16 cellular contexts compared by ENCODE assay signal in the genomic region with DNA sequence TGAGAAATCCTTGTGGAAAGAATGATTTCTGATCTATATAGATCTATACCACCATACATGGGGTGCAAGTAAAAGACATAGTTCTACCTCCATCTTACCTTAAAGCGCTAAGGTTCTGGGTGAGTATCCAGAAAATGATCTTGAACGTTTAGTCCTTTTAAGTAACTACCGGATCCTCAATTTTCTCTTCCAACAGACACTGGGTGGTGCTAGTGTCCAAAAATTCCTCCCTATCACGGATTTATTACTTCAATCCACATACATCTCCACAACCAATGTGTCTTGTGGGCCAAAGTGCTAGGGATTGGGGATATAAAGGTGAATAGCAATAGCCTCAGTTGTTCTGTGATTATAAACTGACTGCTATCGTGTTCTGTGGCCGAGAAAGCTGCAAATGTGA. TPM values are rescaled to one million over a fixed set of nuclear protein-coding genes. Genes with fewer than 3 reads are reported as not detected.
"Had no signal": no experiment of that assay in that cellular context is flagged by ENCODE, and none has a peak within 500 bp of the region (broad histone marks: within the 10 kb centered on the region; RNA-seq: fewer than 3 reads in every experiment).

No MANE protein-coding gene starts in this region.

RNA-seq across cellular contexts. Expression of a gene that starts 52.9 kb away (rescaled TPM):
- total RNA-seq: activated CD4-positive, alpha-beta memory T cell treated with anti-CD3 and anti-CD28 coated beads, Interleukin-2, amount 10 ng/mL, durations not matched to agents 7 days and 5 days; activated CD4-positive, alpha-beta T cell treated with anti-CD3 and anti-CD28 coated beads for 36 hours; activated CD4-positive, alpha-beta T cell treated with anti-CD3 and anti-CD28 coated beads, Interleukin-2, amount 10 ng/mL, durations not matched to agents 7 days and 5 days; activated CD8-positive, alpha-beta memory T cell treated with anti-CD3 and anti-CD28 coated beads, Interleukin-2, amount 10 ng/mL, durations not matched to agents 7 days and 5 days; activated CD8-positive, alpha-beta T cell treated with anti-CD3 and anti-CD28 coated beads, Interleukin-2, amount 10 ng/mL, durations not matched to agents 7 days and 5 days; activated naive CD8-positive, alpha-beta T cell treated with anti-CD3 and anti-CD28 coated beads, Interleukin-2, amount 10 ng/mL, durations not matched to agents 7 days and 5 days; activated T-helper 2 cell treated with anti-CD3 and anti-CD28 coated beads, Interferon-gamma antibody, Interleukin-2, Interleukin-4, amounts not matched to agents 10 μg/mL and 5 μg/mL and 100 μg/mL, durations not matched to agents 14 hours and 24 hours and 36 hours; ascending aorta; body of pancreas; breast epithelium; cardiac septum; cerebellum; T-helper 17 cell; T-helper 2 cell treated with Interferon-gamma antibody and Interleukin-4, amounts not matched to agents 100 ng/mL and 5 ng/mL, for 36 hours; WTC11 had no signal
- polyA plus RNA-seq: adipose tissue had no signal
